8 cellular contexts compared by ENCODE assay signal in the genomic region with DNA sequence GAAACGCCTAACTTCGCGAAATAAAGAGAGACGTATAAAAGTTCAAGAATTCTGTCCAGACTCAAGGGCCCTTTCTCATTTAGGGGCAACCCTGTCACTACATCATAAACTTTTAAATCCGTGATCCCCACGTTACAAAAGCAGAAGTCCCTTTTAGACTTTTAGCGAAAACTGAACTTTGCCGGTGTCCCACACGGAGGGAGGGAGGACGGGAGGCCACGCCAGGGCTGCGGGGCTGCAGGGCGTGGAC. TPM values are rescaled to one million over a fixed set of nuclear protein-coding genes. Genes with fewer than 3 reads are reported as not detected.
DNase-seq lines count a peak whose midpoint lies in the region; ATAC-seq and TF ChIP-seq lines count a peak whose summit lies in the region.

No MANE protein-coding gene starts in this region.

- H3K27me3 Mint-ChIP-seq in CD4-positive, CD25-positive, alpha-beta regulatory T cell, result peaks cover 58% of the 10 kb centered on the region
- H3K27me3 Mint-ChIP-seq in activated CD4-positive, alpha-beta memory T cell treated with anti-CD3 and anti-CD28 coated beads, Interleukin-2, amount 10 ng/mL, durations not matched to agents 7 days and 5 days, result no peaks in the 10 kb centered on the region

- POLR2A ChIA-PET in activated CD4-positive, alpha-beta memory T cell treated with anti-CD3 and anti-CD28 coated beads, Interleukin-2, amount 10 ng/mL, durations not matched to agents 7 days and 5 days (lab: Charles Lee), result interaction anchor here (0.7 to 6.1 kb wide), 4 partner anchors 17 to 59 kb away, joined by 3 to 67 read pairs (median 33); no protein-coding TSS in a partner anchor

- H3K27ac ChIP-seq in CD4-positive, CD25-positive, alpha-beta regulatory T cell (ENCODE audit: insufficient read depth, low read length, poor library complexity, severe bottlenecking), result no peak overlapping the region
- H3K27ac ChIP-seq in tibial nerve, result peak overlapping the region in 2 of 4 donors; percentile 68 to 77

- peak overlapping the region; percentile 48 to 87 (median 83) for H3K4me3 Mint-ChIP-seq in CD4-positive, CD25-positive, alpha-beta regulatory T cell
- H3K4me3 Mint-ChIP-seq in activated CD4-positive, alpha-beta memory T cell treated with anti-CD3 and anti-CD28 coated beads, Interleukin-2, amount 10 ng/mL, durations not matched to agents 7 days and 5 days, result peak overlapping the region; percentile 83

- no peaks in the 10 kb centered on the region for H3K36me3 ChIP-seq in CD4-positive, CD25-positive, alpha-beta regulatory T cell (ENCODE audit: control insufficient read depth, insufficient read depth, low read length)
- H3K36me3 ChIP-seq in kidney epithelial cell (ENCODE audit: control insufficient read depth, insufficient read depth, low read length) (no peaks in the 10 kb centered on the region), tibial nerve (no peaks in the 10 kb centered on the region)

- peak in 1 of 2 donors; percentile 2 for ATAC-seq in CD4-positive, CD25-positive, alpha-beta regulatory T cell (ENCODE audit: low read depth in 2 of 2)
- ATAC-seq in HG02763 (IDR thresholded peaks at IDR 0.05; ENCODE audit: unreplicated experiment), result peak; percentile 27

- H3K9me3 ChIP-seq in CD4-positive, CD25-positive, alpha-beta regulatory T cell (ENCODE audit: control insufficient read depth in 2 of 2, low read length in 2 of 2), result no peaks in the 10 kb centered on the region
- no peaks in the 10 kb centered on the region for H3K9me3 ChIP-seq in tibial nerve

- WGBS in tibial nerve, 2 donors, result 0 to 2% methylated on average over 13 of the region's 13 CpGs

- no peak for TF ChIP-seq POLR2A in tibial nerve (IDR thresholded peaks at IDR 0.05)

- TF ChIP-seq CTCF in kidney epithelial cell (IDR thresholded peaks at IDR 0.05; ENCODE audit: insufficient read depth, low read length, poor library complexity, severe bottlenecking), result no peak
- no peak for TF ChIP-seq CTCF in tibial nerve (IDR thresholded peaks at IDR 0.05)

- CTCF ChIA-PET in activated CD4-positive, alpha-beta memory T cell treated with anti-CD3 and anti-CD28 coated beads, Interleukin-2, amount 10 ng/mL, durations not matched to agents 7 days and 5 days (lab: Charles Lee), result interaction anchor here (0.6 to 6.1 kb wide), 3 partner anchors 24 to 134 kb away, joined by 3 to 40 read pairs (median 6); a partner anchor contains a TSS

- H3K27me3 ChIP-seq in CD4-positive, CD25-positive, alpha-beta regulatory T cell (ENCODE audit: control insufficient read depth, insufficient read depth, low read length), result peaks cover 13% of the 10 kb centered on the region
- no peaks in the 10 kb centered on the region for H3K27me3 ChIP-seq in kidney epithelial cell (ENCODE audit: control insufficient read depth, insufficient read depth, low read length)
- H3K27me3 ChIP-seq in tibial nerve, result peaks cover 0 to 24% of the 10 kb centered on the region in 2 donors

- peaks cover 0 to 3% (median 0%) of the 10 kb centered on the region in 7 donors for H3K9me3 Mint-ChIP-seq in CD4-positive, CD25-positive, alpha-beta regulatory T cell
- no peaks in the 10 kb centered on the region for H3K9me3 Mint-ChIP-seq in activated CD4-positive, alpha-beta memory T cell treated with anti-CD3 and anti-CD28 coated beads, Interleukin-2, amount 10 ng/mL, durations not matched to agents 7 days and 5 days

- peaks cover 13 to 46% (median 29%) of the 10 kb centered on the region in 4 donors for H3K4me1 Mint-ChIP-seq in CD4-positive, CD25-positive, alpha-beta regulatory T cell
- H3K4me1 Mint-ChIP-seq in activated CD4-positive, alpha-beta memory T cell treated with anti-CD3 and anti-CD28 coated beads, Interleukin-2, amount 10 ng/mL, durations not matched to agents 7 days and 5 days, result peaks cover 63% of the 10 kb centered on the region

- H3K4me1 ChIP-seq in CD4-positive, CD25-positive, alpha-beta regulatory T cell (ENCODE audit: control insufficient read depth, insufficient read depth, low read length, poor library complexity, severe bottlenecking), result peaks cover 25% of the 10 kb centered on the region
- H3K4me1 ChIP-seq in tibial nerve, result peaks cover 0 to 23% (median 15%) of the 10 kb centered on the region in 4 donors

- peak overlapping the region; percentile 72 for H3K4me3 ChIP-seq in CD4-positive, CD25-positive, alpha-beta regulatory T cell (ENCODE audit: low read depth, low read length)
- H3K4me3 ChIP-seq in kidney epithelial cell (ENCODE audit: low read depth, low read length) (peak overlapping the region; percentile 95), tibial nerve (peak overlapping the region; percentile 65 to 95 (median 78))

- H3K27ac Mint-ChIP-seq in CD4-positive, CD25-positive, alpha-beta regulatory T cell, result peak overlapping the region in 2 of 3 donors; percentile 28 to 68
- peak overlapping the region; percentile 76 for H3K27ac Mint-ChIP-seq in activated CD4-positive, alpha-beta memory T cell treated with anti-CD3 and anti-CD28 coated beads, Interleukin-2, amount 10 ng/mL, durations not matched to agents 7 days and 5 days

- no peak for TF ChIP-seq EP300 in tibial nerve (IDR thresholded peaks at IDR 0.05)

- H3K36me3 Mint-ChIP-seq in CD4-positive, CD25-positive, alpha-beta regulatory T cell, result no peaks in the 10 kb centered on the region
- peaks cover 24% of the 10 kb centered on the region for H3K36me3 Mint-ChIP-seq in activated CD4-positive, alpha-beta memory T cell treated with anti-CD3 and anti-CD28 coated beads, Interleukin-2, amount 10 ng/mL, durations not matched to agents 7 days and 5 days (ENCODE audit: low read depth)

- peak in 1 of 3 donors; percentile 34 for DNase-seq in CD4-positive, CD25-positive, alpha-beta regulatory T cell
- no peak for DNase-seq in activated CD4-positive, alpha-beta memory T cell treated with anti-CD3 and anti-CD28 coated beads, Interleukin-2, amount 10 ng/mL, durations not matched to agents 7 days and 5 days
- DNase-seq in kidney epithelial cell (ENCODE audit: low read depth), result no peak
- DNase-seq in tibial nerve (ENCODE audit: low spot score in 2 of 2), result no peak
- DNase-seq in NCI-H526 treated with DMSO at 0.1 percent for 48 hours (lab: John Stamatoyannopoulos, UW), result no peak
- DNase-seq in inferior parietal cortex (ENCODE audit: extremely low spot score), result no peak
- no peak for DNase-seq in DMS79 treated with DMSO at 0.1 percent for 48 hours (lab: John Stamatoyannopoulos, UW)

RNA-seq across cellular contexts. Expression of a gene that starts 0.5 kb away (rescaled TPM):
- total RNA-seq in CD4-positive, CD25-positive, alpha-beta regulatory T cell, result 6.8 TPM
- 1 to 10 TPM; 2.1 to 2.8 (median 2.7) TPM for polyA plus RNA-seq in CD4-positive, CD25-positive, alpha-beta regulatory T cell
- total RNA-seq in activated CD4-positive, alpha-beta memory T cell treated with anti-CD3 and anti-CD28 coated beads, Interleukin-2, amount 10 ng/mL, durations not matched to agents 7 days and 5 days, result 10 to 100 TPM; 35.0 to 36.6 TPM
- total RNA-seq in kidney epithelial cell (105 and 111 TPM in 2 replicates), tibial nerve (10 to 100 TPM in 1 of 4 donors, 1 to 10 TPM in 3; 2.5 to 12.6 (median 6.2) TPM)
